ENCODE assay signal across 17 cellular contexts in genomic region chr15:100766225-100767001, GRCh38.
DNase-seq lines count a peak whose midpoint lies in the region; ATAC-seq, FAIRE-seq and TF ChIP-seq lines count a peak whose summit lies in the region.
"Had no signal": no experiment of that assay in that cellular context is flagged by ENCODE, and none has a peak within 500 bp of the region (broad histone marks: within the 10 kb centered on the region; RNA-seq: fewer than 3 reads in every experiment).

No MANE protein-coding gene starts in this region.

- H3K18ac ChIP-seq in H1 (ENCODE audit: extremely low read depth, low read length): no peak overlapping the region; the same call in 1 of the 2 replicates

- no peaks in the 10 kb centered on the region for H3K79me1 ChIP-seq in H1 (ENCODE audit: low read depth, low read length)

- no peaks in the 10 kb centered on the region for H4K20me1 ChIP-seq in H1 (replicated peaks in 1 of 2; ENCODE audit: control insufficient read depth in 1 of 2, insufficient read depth in 2 of 2, low read length in 2 of 2)
- H4K20me1 ChIP-seq in osteoblast (ENCODE audit: insufficient read depth, low read length): no peaks in the 10 kb centered on the region

- no peak overlapping the region for H2BK12ac ChIP-seq in H1 (ENCODE audit: low read depth, low read length)

- H2AFZ ChIP-seq in H1 (ENCODE audit: low read length) (no peak overlapping the region), osteoblast (ENCODE audit: low read length) (no peak overlapping the region)

- 76% methylated on average over 13 of the region's 13 CpGs; no CpG with 5 or more reads in 1 of the 2 experiments for WGBS in H1 (ENCODE audit: extremely low coverage in 1 of 2, insufficient coverage in 1 of 2, insufficient read length in 1 of 2, insufficient replicate concordance in 2 of 2, low coverage in 1 of 2, low lambda C conversion rate in 2 of 2, missing lambda C conversion rate in 1 of 2), 2 experiments
- WGBS in small intestine, 3 donors: 42 to 61% (median 43%) methylated on average over 13 of the region's 13 CpGs

- H2BK20ac ChIP-seq in H1 (ENCODE audit: low read length): no peak overlapping the region

- DNase-seq in D341Med (ENCODE audit: low spot score): peak; percentile 27
- no peak for DNase-seq in H1 (ENCODE audit: low read depth in 1 of 2, low spot score in 2 of 2)
- peak; percentile 66 for DNase-seq in osteoblast (ENCODE audit: insufficient read length, low spot score, missing footprints)
- DNase-seq in stimulated activated naive CD8-positive, alpha-beta T cell treated with anti-CD3 and anti-CD28 coated beads, Interleukin-15, Interleukin-2, amounts not matched to agents 100 U/mL and 50 U/mL, for 24 hours: no peak
- no peak for DNase-seq in small intestine
- no peak for DNase-seq in NCI-H1105 treated with DMSO at 0.1 percent for 48 hours (lab: John Stamatoyannopoulos, UW)
- DNase-seq: activated CD8-positive, alpha-beta memory T cell treated with anti-CD3 and anti-CD28 coated beads, Interleukin-2, amount 50 U/mL, for 48 hours; DMS79 treated with DMSO at 0.1 percent for 48 hours; effector CD4-positive, alpha-beta T cell; NCI-H1436; stimulated activated naive CD4-positive, alpha-beta T cell treated with Interleukin-2 at 50 U/mL for 16 hours had no signal

- no peak overlapping the region for H2BK15ac ChIP-seq in H1 (ENCODE audit: low read length)

- H2AK5ac ChIP-seq in H1 (ENCODE audit: low read depth, low read length): no peak overlapping the region; the same call in 1 of the 2 replicates

- H2BK120ac ChIP-seq in H1 (replicated peaks; ENCODE audit: low read depth, low read length): no peak overlapping the region

- H3K9me3 ChIP-seq in HEK293 (ENCODE audit: control insufficient read depth, insufficient read depth, low read depth, low read length) (no peaks in the 10 kb centered on the region), H1 (ENCODE audit: insufficient read depth in 2 of 2, low read depth in 1 of 2, low read length in 1 of 2) (no peaks in the 10 kb centered on the region), osteoblast (ENCODE audit: low read depth, low read length) (no peaks in the 10 kb centered on the region), small intestine (ENCODE audit: control insufficient read depth, low read depth) (no peaks in the 10 kb centered on the region)

- TF ChIP-seq RAD21 in H1 (IDR thresholded peaks at IDR 0.05 in 1 of 2, conservative IDR thresholded peaks at IDR 0.05 in 1 of 2; ENCODE audit: low read depth in 2 of 2, low read length in 2 of 2): no peak

- H4K5ac ChIP-seq in H1 (ENCODE audit: insufficient read length, low read depth, low read length): no peak overlapping the region

- H3K27me3 ChIP-seq in H1 (replicated peaks in 1 of 4; ENCODE audit: control insufficient read depth in 3 of 4, extremely low read depth in 1 of 4, insufficient read depth in 3 of 4, low read length in 3 of 4) (no peaks in the 10 kb centered on the region), osteoblast (ENCODE audit: insufficient read depth, low read length) (no peaks in the 10 kb centered on the region), small intestine (ENCODE audit: control insufficient read depth in 2 of 2, insufficient read depth in 2 of 2, low read length in 2 of 2) (no peaks in the 10 kb centered on the region)

- H3K4me1 ChIP-seq in HEK293 (ENCODE audit: control insufficient read depth, insufficient read depth, low read length): no peaks in the 10 kb centered on the region
- peaks cover 0 to 6% (median 0%) of the 10 kb centered on the region in 4 experiments; a peak in 2 of 7 replicates for H3K4me1 ChIP-seq in H1 (replicated peaks in 1 of 4; ENCODE audit: control insufficient read depth in 3 of 4, insufficient read depth in 4 of 4, low read length in 3 of 4)
- peaks cover 28% of the 10 kb centered on the region for H3K4me1 ChIP-seq in osteoblast (ENCODE audit: insufficient read depth, low read length)
- no peaks in the 10 kb centered on the region for H3K4me1 ChIP-seq in small intestine (ENCODE audit: control insufficient read depth in 2 of 2, insufficient read depth in 1 of 2, low read depth in 1 of 2, low read length in 1 of 2)

- H4K8ac ChIP-seq in H1 (ENCODE audit: extremely low read depth, insufficient read depth, low read length): peak overlapping the region; percentile 38; the same call in 1 of the 2 replicates

- H3K79me2 ChIP-seq in H1 (ENCODE audit: control insufficient read depth in 1 of 2, insufficient read depth in 2 of 2, low read length in 2 of 2) (no peaks in the 10 kb centered on the region), osteoblast (ENCODE audit: insufficient read depth, low read length) (no peaks in the 10 kb centered on the region)

- CTCF ChIA-PET in HEK293 (lab: Yijun Ruan, JAX) (no interaction called here), H1 (lab: Charles Lee; ENCODE audit: partially characterized antibody) (interaction anchor here (0.7 to 1.9 kb wide), 7 partner anchors 11 to 110 kb away, joined by 3 to 8 read pairs (median 3); no protein-coding TSS in a partner anchor)

- H3K56ac ChIP-seq in H1 (replicated peaks; ENCODE audit: insufficient read length, low read depth, low read length): no peak overlapping the region

- no peak overlapping the region for H3K23ac ChIP-seq in H1 (ENCODE audit: insufficient read length)

- H3K4me3 ChIP-seq in HEK293 (ENCODE audit: low read depth, low read length) (no peak overlapping the region), H1 (ENCODE audit: extremely low read depth in 1 of 4, insufficient read depth in 2 of 4, low read depth in 3 of 4, low read length in 4 of 4) (no peak overlapping the region), osteoblast (ENCODE audit: insufficient read depth, low read length) (no peak overlapping the region), small intestine (ENCODE audit: low read depth in 1 of 2, low read length in 2 of 2) (no peak overlapping the region)
- H3K4me3 ChIP-seq: lung had no signal

- H3K23me2 ChIP-seq in H1 (ENCODE audit: low read depth, low read length): no peaks in the 10 kb centered on the region

- TF ChIP-seq POLR2A in H1 (IDR thresholded peaks at IDR 0.05; ENCODE audit: control extremely low read depth in 1 of 2, low read depth in 2 of 2, low read length in 2 of 2): no peak

- H3K4me2 ChIP-seq in H1 (ENCODE audit: insufficient read depth in 1 of 2, low read depth in 2 of 2, low read length in 2 of 2) (no peak overlapping the region), osteoblast (ENCODE audit: insufficient read depth, low read length) (no peak overlapping the region)

- POLR2A ChIA-PET in HEK293 (lab: Yijun Ruan, JAX): no interaction called here
- POLR2A ChIA-PET in H1 (lab: Charles Lee; ENCODE audit: partially characterized antibody): no interaction called here

- FAIRE-seq in H1 (lab: Jason Lieb, UNC) (no peak), small intestine (lab: Jason Lieb, UNC) (no peak)
- FAIRE-seq: bronchial epithelial cell had no signal

- no peak overlapping the region for H4K91ac ChIP-seq in H1 (replicated peaks; ENCODE audit: insufficient read length, low read length)

- ATAC-seq in stimulated activated naive CD8-positive, alpha-beta T cell treated with anti-CD3 and anti-CD28 coated beads, Interleukin-15, Interleukin-2, amounts not matched to agents 100 U/mL and 50 U/mL, for 24 hours: no peak
- no peak for ATAC-seq in HG02973 (IDR thresholded peaks at IDR 0.05; ENCODE audit: unreplicated experiment)
- ATAC-seq: activated naive CD4-positive, alpha-beta T cell treated with anti-CD3 and anti-CD28 coated beads, Interleukin-2, amount 50 U/mL, for 72 hours had no signal

- H3K4ac ChIP-seq in H1 (replicated peaks; ENCODE audit: insufficient read length, low read depth, low read length): no peak overlapping the region

- TF ChIP-seq CTCF in HEK293 (tag by site-specific recombination; IDR thresholded peaks at IDR 0.05): no peak
- no peak for TF ChIP-seq CTCF in H1 (IDR thresholded peaks at IDR 0.05; ENCODE audit: control extremely low read depth in 1 of 3, insufficient read depth in 1 of 3, low read depth in 1 of 3, low read length in 3 of 3)
- no peak for TF ChIP-seq CTCF in osteoblast (IDR thresholded peaks at IDR 0.05; ENCODE audit: extremely low read depth, low read depth, low read length)

- H3K36me3 ChIP-seq in HEK293 (ENCODE audit: control insufficient read depth in 2 of 2, insufficient read depth in 1 of 2, low read length in 2 of 2) (no peaks in the 10 kb centered on the region), H1 (ENCODE audit: control insufficient read depth in 2 of 4, insufficient read depth in 4 of 4, low read length in 3 of 4) (no peaks in the 10 kb centered on the region), osteoblast (ENCODE audit: insufficient read depth, low read length) (no peaks in the 10 kb centered on the region), small intestine (ENCODE audit: control insufficient read depth in 2 of 2, insufficient read depth in 2 of 2, low read length in 2 of 2) (no peaks in the 10 kb centered on the region)

- H2BK5ac ChIP-seq in H1 (ENCODE audit: low read depth, low read length): no peak overlapping the region

- H3K9ac ChIP-seq in H1 (replicated peaks in 1 of 4; ENCODE audit: extremely low read depth in 1 of 4, low read depth in 3 of 4, low read length in 3 of 4): no peak overlapping the region

- no peak overlapping the region for H3K14ac ChIP-seq in H1 (ENCODE audit: insufficient read length)

- TF ChIP-seq EP300 in H1 (IDR thresholded peaks at IDR 0.05; ENCODE audit: borderline replicate concordance in 1 of 2, low read depth in 2 of 2, low read length in 2 of 2): no peak

- H3K27ac ChIP-seq in HEK293 (ENCODE audit: extremely low read depth, low read depth, low read length): no peak overlapping the region
- H3K27ac ChIP-seq in H1 (ENCODE audit: low read depth, low read length): no peak overlapping the region
- no peak overlapping the region for H3K27ac ChIP-seq in osteoblast (ENCODE audit: low read depth, low read length)
- no peak overlapping the region for H3K27ac ChIP-seq in small intestine (ENCODE audit: low read depth in 1 of 2, low read length in 1 of 2)
- H3K27ac ChIP-seq: C4-2B had no signal

TF ChIP-seq in HEK293, 187 proteins besides CTCF, POLR2A, EP300 and RAD21:
- peak; percentile 36; the same call in 1 of the 2 replicates for TF ChIP-seq GLIS1 (tag by site-specific recombination; IDR thresholded peaks at IDR 0.05)
- no peak for TF ChIP-seq KLF16 (tag by site-specific recombination; IDR thresholded peaks at IDR 0.05)
- TF ChIP-seq ZIC2 (tag by site-specific recombination; IDR thresholded peaks at IDR 0.05): peak; percentile 74
TF ChIP-seq in HEK293: peak in this region for 2.

TF ChIP-seq in H1, 55 proteins besides CTCF, POLR2A, EP300 and RAD21 (continues in another document):
- TF ChIP-seq SAP30 (IDR thresholded peaks at IDR 0.05; ENCODE audit: insufficient read depth, insufficient replicate concordance, low read length): no peak
- TF ChIP-seq RFX5 (IDR thresholded peaks at IDR 0.05; ENCODE audit: borderline replicate concordance, low read depth, low read length): no peak
- TF ChIP-seq CEBPB (IDR thresholded peaks at IDR 0.05; ENCODE audit: low read depth, low read length): no peak
- TF ChIP-seq CREB1 (IDR thresholded peaks at IDR 0.05): no peak
- TF ChIP-seq HDAC6 (IDR thresholded peaks at IDR 0.05; ENCODE audit: low read depth, low read length): no peak
- TF ChIP-seq JUND (IDR thresholded peaks at IDR 0.05; ENCODE audit: low read length): no peak
- no peak for TF ChIP-seq RNF2 (IDR thresholded peaks at IDR 0.05; ENCODE audit: borderline replicate concordance, low read depth, low read length, missing control alignments, poor library complexity, severe bottlenecking)
- no peak for TF ChIP-seq MAFK (IDR thresholded peaks at IDR 0.05; ENCODE audit: low read depth, low read length)

Comparison
In these comparisons a context has a peak if more than half of its experiments do, and no peak if none do; other contexts are left out.
1. DNase-seq: peak in D341Med (single experiment) and osteoblast (single experiment); none in H1 (0 of 2), stimulated activated naive CD8-positive, alpha-beta T cell treated with anti-CD3 and anti-CD28 coated beads, Interleukin-15, Interleukin-2, amounts not matched to agents 100 U/mL and 50 U/mL, for 24 hours (single experiment), small intestine (single experiment) and NCI-H1105 treated with DMSO at 0.1 percent for 48 hours (single experiment).